ENCODE assay signal across 16 cellular contexts in the genomic region with DNA sequence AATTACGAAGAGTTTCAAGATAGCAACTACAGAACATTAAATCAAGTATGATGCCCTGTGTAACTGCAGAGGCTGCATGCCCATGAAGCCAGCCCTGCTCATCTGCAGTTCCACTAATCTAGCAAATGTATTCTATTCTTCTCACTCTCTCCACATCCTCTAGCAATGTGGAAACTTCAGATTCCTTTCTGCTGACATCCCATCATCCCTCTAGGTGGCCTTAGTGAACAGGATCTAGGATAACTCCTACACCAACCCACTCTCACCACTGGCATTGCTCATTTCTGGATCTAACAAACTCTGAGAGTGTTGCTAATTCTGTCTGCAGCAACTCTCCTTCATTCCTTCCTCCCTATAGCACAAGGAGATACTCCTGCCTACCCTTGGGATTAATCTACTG.
DNase-seq lines count a peak whose midpoint lies in the region; ATAC-seq and TF ChIP-seq lines count a peak whose summit lies in the region.
"Had no signal": no experiment of that assay in that cellular context is flagged by ENCODE, and none has a peak within 500 bp of the region (broad histone marks: within the 10 kb centered on the region; RNA-seq: fewer than 3 reads in every experiment).

No MANE protein-coding gene starts in this region.

- no peaks in the 10 kb centered on the region for H3K27me3 ChIP-seq in smooth muscle cell (ENCODE audit: low read depth)
- H3K27me3 ChIP-seq: heart right ventricle had no signal

- peak overlapping the region; percentile 28 for H3K27ac ChIP-seq in smooth muscle cell (ENCODE audit: low read depth)
- H3K27ac ChIP-seq: 22Rv1, heart right ventricle, left ventricle myocardium inferior, thoracic aorta had no signal

- H2AFZ ChIP-seq in smooth muscle cell (ENCODE audit: low read depth) = no peak overlapping the region

- CTCF ChIA-PET in activated CD8-positive, alpha-beta memory T cell treated with anti-CD3 and anti-CD28 coated beads, Interleukin-2, amount 10 ng/mL, durations not matched to agents 7 days and 5 days (lab: Charles Lee) = no interaction called here

- peaks cover 2% of the 10 kb centered on the region for H3K9me3 Mint-ChIP-seq in activated CD8-positive, alpha-beta memory T cell treated with anti-CD3 and anti-CD28 coated beads, Interleukin-2, amount 10 ng/mL, durations not matched to agents 7 days and 5 days (ENCODE audit: low read depth)
- H3K9me3 Mint-ChIP-seq in stimulated activated naive CD8-positive, alpha-beta T cell treated with anti-CD3 and anti-CD28 coated beads, Interleukin-15, amount 100 ng/mL, for 72 hours = no peaks in the 10 kb centered on the region
- H3K9me3 Mint-ChIP-seq: neural crest cell had no signal

- no peak overlapping the region for H3K4me3 Mint-ChIP-seq in T-helper 17 cell
- H3K4me3 Mint-ChIP-seq in activated CD8-positive, alpha-beta memory T cell treated with anti-CD3 and anti-CD28 coated beads, Interleukin-2, amount 10 ng/mL, durations not matched to agents 7 days and 5 days = no peak overlapping the region
- H3K4me3 Mint-ChIP-seq in stimulated activated naive CD8-positive, alpha-beta T cell treated with anti-CD3 and anti-CD28 coated beads, Interleukin-15, amount 100 ng/mL, for 72 hours = no peak overlapping the region
- H3K4me3 Mint-ChIP-seq: neural crest cell had no signal

- DNase-seq in DMS53 (lab: John Stamatoyannopoulos, UW) (peak; percentile 34), DMS53 treated with DMSO at 0.1 percent for 48 hours (lab: John Stamatoyannopoulos, UW; ENCODE audit: unreplicated experiment) (no peak), T-helper 17 cell (no peak), fibroblast of pulmonary artery (ENCODE audit: low read depth) (peak; percentile 53), smooth muscle cell (lab: John Stamatoyannopoulos, UW; ENCODE audit: unreplicated experiment) (no peak)
- DNase-seq in activated CD4-positive, alpha-beta T cell treated with anti-CD3 and anti-CD28 coated beads, Interleukin-2, amount 50 U/mL, for 4 hours = no peak
- DNase-seq in activated CD8-positive, alpha-beta memory T cell treated with anti-CD3 and anti-CD28 coated beads, Interleukin-2, amount 10 ng/mL, durations not matched to agents 7 days and 5 days = no peak
- no peak for DNase-seq in stimulated activated naive CD8-positive, alpha-beta T cell treated with anti-CD3 and anti-CD28 coated beads, Interleukin-15, amount 100 ng/mL, for 72 hours
- DNase-seq: DMS 273 treated with DMSO at 0.1 percent for 48 hours; effector CD8-positive, alpha-beta T cell; heart right ventricle; left ventricle myocardium inferior; NCI-H1930 had no signal

- H3K36me3 ChIP-seq in smooth muscle cell (ENCODE audit: low read depth) = peaks cover 16% of the 10 kb centered on the region

- H4K20me1 ChIP-seq in smooth muscle cell (ENCODE audit: low read depth) = peaks cover 15% of the 10 kb centered on the region

- no peak overlapping the region for H3K9ac ChIP-seq in smooth muscle cell (ENCODE audit: low read depth)

- H3K27me3 Mint-ChIP-seq in T-helper 17 cell = no peaks in the 10 kb centered on the region
- H3K27me3 Mint-ChIP-seq in activated CD8-positive, alpha-beta memory T cell treated with anti-CD3 and anti-CD28 coated beads, Interleukin-2, amount 10 ng/mL, durations not matched to agents 7 days and 5 days = no peaks in the 10 kb centered on the region
- no peaks in the 10 kb centered on the region for H3K27me3 Mint-ChIP-seq in stimulated activated naive CD8-positive, alpha-beta T cell treated with anti-CD3 and anti-CD28 coated beads, Interleukin-15, amount 100 ng/mL, for 72 hours

- H3K27ac Mint-ChIP-seq in T-helper 17 cell = peak overlapping the region; percentile 70
- H3K27ac Mint-ChIP-seq in activated CD8-positive, alpha-beta memory T cell treated with anti-CD3 and anti-CD28 coated beads, Interleukin-2, amount 10 ng/mL, durations not matched to agents 7 days and 5 days = no peak overlapping the region
- no peak overlapping the region for H3K27ac Mint-ChIP-seq in stimulated activated naive CD8-positive, alpha-beta T cell treated with anti-CD3 and anti-CD28 coated beads, Interleukin-15, amount 100 ng/mL, for 72 hours

- peaks cover 12% of the 10 kb centered on the region for H3K4me1 Mint-ChIP-seq in T-helper 17 cell
- H3K4me1 Mint-ChIP-seq in activated CD8-positive, alpha-beta memory T cell treated with anti-CD3 and anti-CD28 coated beads, Interleukin-2, amount 10 ng/mL, durations not matched to agents 7 days and 5 days = no peaks in the 10 kb centered on the region
- no peaks in the 10 kb centered on the region for H3K4me1 Mint-ChIP-seq in stimulated activated naive CD8-positive, alpha-beta T cell treated with anti-CD3 and anti-CD28 coated beads, Interleukin-15, amount 100 ng/mL, for 72 hours
- H3K4me1 Mint-ChIP-seq: neural crest cell had no signal

- TF ChIP-seq CTCF in fibroblast of pulmonary artery (IDR thresholded peaks at IDR 0.05; ENCODE audit: low read length, missing control alignments) = no peak
- TF ChIP-seq CTCF in smooth muscle cell (IDR thresholded peaks at IDR 0.05; ENCODE audit: borderline replicate concordance, insufficient read depth, poor library complexity, severe bottlenecking) = no peak

- H3K79me2 ChIP-seq in smooth muscle cell (ENCODE audit: low read depth) = no peaks in the 10 kb centered on the region

- no peaks in the 10 kb centered on the region for H3K4me1 ChIP-seq in smooth muscle cell (ENCODE audit: low read depth)
- H3K4me1 ChIP-seq: heart right ventricle, left ventricle myocardium inferior had no signal

- H3K36me3 Mint-ChIP-seq in T-helper 17 cell (ENCODE audit: low read depth) = peaks cover 12% of the 10 kb centered on the region
- H3K36me3 Mint-ChIP-seq in activated CD8-positive, alpha-beta memory T cell treated with anti-CD3 and anti-CD28 coated beads, Interleukin-2, amount 10 ng/mL, durations not matched to agents 7 days and 5 days = peaks cover 26% of the 10 kb centered on the region

- H3K4me3 ChIP-seq in fibroblast of pulmonary artery (replicated peaks; ENCODE audit: low read depth, low read length) (no peak overlapping the region), smooth muscle cell (no peak overlapping the region)
- H3K4me3 ChIP-seq: heart right ventricle, left ventricle myocardium inferior, thoracic aorta had no signal

- ATAC-seq in T-helper 17 cell = no peak
- no peak for ATAC-seq in activated CD8-positive, alpha-beta memory T cell treated with anti-CD3 and anti-CD28 coated beads, Interleukin-2, amount 10 ng/mL, durations not matched to agents 7 days and 5 days
- no peak for ATAC-seq in stimulated activated naive CD8-positive, alpha-beta T cell treated with anti-CD3 and anti-CD28 coated beads, Interleukin-15, amount 100 ng/mL, for 72 hours
- ATAC-seq: heart right ventricle had no signal

- H3K4me2 ChIP-seq in smooth muscle cell = peak overlapping the region; percentile 19

- H3F3A ChIP-seq in smooth muscle cell (ENCODE audit: low read depth) = no peaks in the 10 kb centered on the region

- H3K9me3 ChIP-seq in T-helper 17 cell (ENCODE audit: control insufficient read depth, low read length, poor library complexity, severe bottlenecking) = no peaks in the 10 kb centered on the region
- H3K9me3 ChIP-seq in smooth muscle cell (replicated peaks; ENCODE audit: low read depth) = no peaks in the 10 kb centered on the region
- H3K9me3 ChIP-seq: heart right ventricle, left ventricle myocardium inferior, thoracic aorta had no signal

- 80% methylated on average over 1 of the region's 1 CpG for WGBS in smooth muscle cell (ENCODE audit: low lambda C conversion rate)

Comparison
In these comparisons a context has a peak if more than half of its experiments do, and no peak if none do; other contexts are left out.
1. DNase-seq: peak in DMS53 (single experiment) and fibroblast of pulmonary artery (single experiment); none in DMS53 treated with DMSO at 0.1 percent for 48 hours (single experiment), T-helper 17 cell (0 of 3), smooth muscle cell (single experiment), activated CD4-positive, alpha-beta T cell treated with anti-CD3 and anti-CD28 coated beads, Interleukin-2, amount 50 U/mL, for 4 hours (0 of 2), activated CD8-positive, alpha-beta memory T cell treated with anti-CD3 and anti-CD28 coated beads, Interleukin-2, amount 10 ng/mL, durations not matched to agents 7 days and 5 days (single experiment) and stimulated activated naive CD8-positive, alpha-beta T cell treated with anti-CD3 and anti-CD28 coated beads, Interleukin-15, amount 100 ng/mL, for 72 hours (0 of 2).